14 cellular contexts compared by ENCODE assay signal in the genomic region with DNA sequence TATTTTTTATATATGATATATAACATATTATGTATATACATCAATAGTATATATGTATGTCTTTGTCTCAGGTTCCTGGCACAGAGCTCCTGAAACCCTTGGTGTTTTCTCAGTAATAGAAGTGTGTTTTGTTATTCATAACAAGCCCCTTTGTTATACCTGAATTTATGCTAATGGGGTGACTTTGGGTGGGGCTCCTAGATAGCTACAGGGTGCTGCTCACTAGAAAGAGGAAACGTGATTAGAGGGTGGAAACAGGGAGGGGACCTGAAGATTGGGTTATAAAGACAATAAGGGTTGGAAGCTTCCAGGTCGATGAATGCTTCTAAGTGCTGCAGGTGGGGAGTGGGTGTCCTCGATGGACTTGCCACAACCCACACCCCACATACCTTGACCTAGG.
"Had no signal": no experiment of that assay in that cellular context is flagged by ENCODE, and none has a peak within 500 bp of the region (broad histone marks: within the 10 kb centered on the region; RNA-seq: fewer than 3 reads in every experiment).

No MANE protein-coding gene starts in this region.

- DNase-seq: activated CD4-positive, alpha-beta T cell treated with anti-CD3 and anti-CD28 coated beads for 4 hours; activated naive CD4-positive, alpha-beta T cell treated with anti-CD3 and anti-CD28 coated beads for 36 hours; hypothalamus; left colon; naive thymus-derived CD8-positive, alpha-beta T cell; thyroid gland; uterus had no signal

- H3K4me3 Mint-ChIP-seq: activated naive CD4-positive, alpha-beta T cell treated with anti-CD3 and anti-CD28 coated beads for 36 hours; activated T-helper 1 cell treated with anti-CD3 and anti-CD28 coated beads, Interleukin-12 subunit alpha, Interleukin-12 subunit beta, Interleukin-2, Interleukin-4 antibody, amounts not matched to agents 30 ng/mL and 10 ng/mL and 1 ng/mL, durations not matched to agents 14 hours and 24 hours and 36 hours; naive thymus-derived CD8-positive, alpha-beta T cell had no signal

- H3K36me3 Mint-ChIP-seq: naive thymus-derived CD8-positive, alpha-beta T cell had no signal

- H3K4me3 ChIP-seq: cardiac muscle cell, lung, right atrium auricular region, skin epidermis, thyroid gland, uterus had no signal

- FAIRE-seq: endometrium had no signal

- H3K27ac Mint-ChIP-seq: activated naive CD4-positive, alpha-beta T cell treated with anti-CD3 and anti-CD28 coated beads for 36 hours; activated T-helper 1 cell treated with anti-CD3 and anti-CD28 coated beads, Interleukin-12 subunit alpha, Interleukin-12 subunit beta, Interleukin-2, Interleukin-4 antibody, amounts not matched to agents 30 ng/mL and 10 ng/mL and 1 ng/mL, durations not matched to agents 14 hours and 24 hours and 36 hours; naive thymus-derived CD8-positive, alpha-beta T cell had no signal

- H3K4me1 ChIP-seq: right atrium auricular region, thyroid gland, uterus had no signal

- H3K36me3 ChIP-seq: cardiac muscle cell, right atrium auricular region, thyroid gland, uterus had no signal

- H3K9me3 ChIP-seq: right atrium auricular region, thyroid gland, uterus had no signal

- H3K27ac ChIP-seq: cardiac muscle cell, right atrium auricular region, skin epidermis, thyroid gland, uterus had no signal

- H3K9me3 Mint-ChIP-seq: activated naive CD4-positive, alpha-beta T cell treated with anti-CD3 and anti-CD28 coated beads for 36 hours; naive thymus-derived CD8-positive, alpha-beta T cell had no signal

- ATAC-seq: esophagus mucosa; left colon; naive thymus-derived CD8-positive, alpha-beta T cell had no signal

- H3K27me3 ChIP-seq: cardiac muscle cell, right atrium auricular region, thyroid gland, uterus had no signal
